26 cellular contexts compared by ENCODE assay signal in the genomic region with DNA sequence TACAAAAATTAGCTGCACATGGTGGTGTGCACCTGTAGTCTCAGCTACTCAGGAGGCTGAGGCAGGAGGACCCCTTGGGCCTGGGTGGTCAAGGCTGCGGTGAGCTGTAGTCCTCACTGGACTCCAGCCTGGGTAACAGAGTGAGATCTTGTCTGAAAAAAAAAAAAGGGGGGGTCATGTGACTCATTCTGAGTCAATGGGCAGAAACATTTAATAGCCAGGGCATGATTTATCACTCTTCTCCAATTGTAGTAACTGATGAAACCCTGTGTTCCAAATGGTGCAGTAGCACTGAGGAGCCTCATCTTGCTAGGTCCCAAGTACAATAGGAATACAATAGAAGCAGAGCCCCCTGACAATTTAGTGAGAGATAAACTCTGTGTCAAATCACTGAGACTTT.
A peak's percentile ranks its signal among the peaks of the same experiment; 100 is the strongest.
DNase-seq lines count a peak whose midpoint lies in the region; ATAC-seq, FAIRE-seq and TF ChIP-seq lines count a peak whose summit lies in the region.
"Had no signal": no experiment of that assay in that cellular context is flagged by ENCODE, and none has a peak within 500 bp of the region (broad histone marks: within the 10 kb centered on the region; RNA-seq: fewer than 3 reads in every experiment).

No MANE protein-coding gene starts in this region.

- ATAC-seq in T-helper 17 cell, result no peak
- ATAC-seq: activated CD4-positive, alpha-beta T cell treated with anti-CD3 and anti-CD28 coated beads for 36 hours; heart left ventricle; left cardiac atrium had no signal

- no peak for TF ChIP-seq CTCF in bronchial epithelial cell (IDR thresholded peaks at IDR 0.05; ENCODE audit: insufficient read depth, low read length, severe bottlenecking)

- peaks cover 2% of the 10 kb centered on the region for H3K27me3 ChIP-seq in bronchial epithelial cell (ENCODE audit: control insufficient read depth, insufficient read depth, low read length)
- H3K27me3 ChIP-seq: heart left ventricle, neutrophil, SJCRH30, tibial artery had no signal

- FAIRE-seq in RCC 7860 (lab: Jason Lieb, UNC), result no peak
- no peak for FAIRE-seq in bronchial epithelial cell (lab: Jason Lieb, UNC)
- FAIRE-seq: H1 had no signal

- H3K27ac Mint-ChIP-seq in T-helper 17 cell, result no peak overlapping the region
- H3K27ac Mint-ChIP-seq: activated CD4-positive, alpha-beta T cell treated with anti-CD3 and anti-CD28 coated beads for 36 hours; CD4-positive, alpha-beta T cell; memory B cell; stimulated activated naive CD8-positive, alpha-beta T cell treated with anti-CD3 and anti-CD28 coated beads, Interleukin-15, Interleukin-2, amounts not matched to agents 100 ng/mL and 50 ng/mL, for 24 hours had no signal

- H3K36me3 ChIP-seq in bronchial epithelial cell (ENCODE audit: control insufficient read depth, insufficient read depth, low read length), result no peaks in the 10 kb centered on the region
- H3K36me3 ChIP-seq: heart left ventricle, neutrophil, prostate gland, SJCRH30, tibial artery had no signal

- peaks cover 10% of the 10 kb centered on the region for H3K27me3 Mint-ChIP-seq in T-helper 17 cell
- H3K27me3 Mint-ChIP-seq: CD4-positive, alpha-beta T cell; memory B cell; stimulated activated naive CD8-positive, alpha-beta T cell treated with anti-CD3 and anti-CD28 coated beads, Interleukin-15, Interleukin-2, amounts not matched to agents 100 ng/mL and 50 ng/mL, for 24 hours had no signal

- H3K4me3 Mint-ChIP-seq in T-helper 17 cell, result no peak overlapping the region
- H3K4me3 Mint-ChIP-seq: activated CD4-positive, alpha-beta T cell treated with anti-CD3 and anti-CD28 coated beads for 36 hours; CD4-positive, alpha-beta T cell; memory B cell; stimulated activated naive CD8-positive, alpha-beta T cell treated with anti-CD3 and anti-CD28 coated beads, Interleukin-15, Interleukin-2, amounts not matched to agents 100 ng/mL and 50 ng/mL, for 24 hours had no signal

- H3K4me3 ChIP-seq in bronchial epithelial cell (ENCODE audit: low read depth, low read length), result no peak overlapping the region
- H3K4me3 ChIP-seq: heart left ventricle, prostate gland, SJCRH30, tibial artery had no signal

- no peaks in the 10 kb centered on the region for H3K9me3 ChIP-seq in T-helper 17 cell (ENCODE audit: control insufficient read depth, low read length, poor library complexity, severe bottlenecking)
- H3K9me3 ChIP-seq: heart left ventricle, neutrophil, prostate gland, SJCRH30, tibial artery had no signal

- H3K36me3 Mint-ChIP-seq in T-helper 17 cell (ENCODE audit: low read depth), result no peaks in the 10 kb centered on the region
- H3K36me3 Mint-ChIP-seq: memory B cell had no signal

- DNase-seq in ELR (ENCODE audit: low read depth), result peak; percentile 80
- peak; percentile 4 for DNase-seq in RCC 7860 (ENCODE audit: low spot score)
- peak; percentile 43 for DNase-seq in bronchial epithelial cell (ENCODE audit: low read depth)
- DNase-seq in renal cortical epithelial cell (ENCODE audit: low read depth), result peak; percentile 36
- DNase-seq in T-helper 17 cell, result no peak
- no peak for DNase-seq in NAMALWA (ENCODE audit: low spot score)
- DNase-seq in NCI-H1930 (lab: John Stamatoyannopoulos, UW), result no peak
- no peak for DNase-seq in NCI-H510A (lab: John Stamatoyannopoulos, UW)
- DNase-seq: activated CD4-positive, alpha-beta T cell treated with anti-CD3 and anti-CD28 coated beads for 36 hours; activated effector memory CD4-positive, alpha-beta T cell treated with anti-CD3 and anti-CD28 coated beads, Interleukin-2, amount 50 U/mL, for 16 hours; CD4-positive, alpha-beta T cell; cortex of kidney; heart left ventricle; left cardiac atrium; NCI-H1092; NCI-H187 treated with DMSO at 0.1 percent for 48 hours; NCI-H2227 treated with DMSO at 0.1 percent for 48 hours; NCI-H82; OCI-M1; SJCRH30; tibial artery had no signal

- no peaks in the 10 kb centered on the region for H3K4me1 Mint-ChIP-seq in T-helper 17 cell
- H3K4me1 Mint-ChIP-seq: activated CD4-positive, alpha-beta T cell treated with anti-CD3 and anti-CD28 coated beads for 36 hours; memory B cell had no signal

Comparison
In these comparisons a context has a peak if more than half of its experiments do, and no peak if none do; other contexts are left out.
1. DNase-seq: peak in ELR (single experiment), RCC 7860 (single experiment), bronchial epithelial cell (single experiment) and renal cortical epithelial cell (single experiment); none in T-helper 17 cell (0 of 3), NAMALWA (single experiment), NCI-H1930 (0 of 2) and NCI-H510A (single experiment).